Comparison of ENCODE assay signal across 8 cellular contexts in genomic region chr1:117895482-117896114, GRCh38. TPM values are rescaled to one million over a fixed set of nuclear protein-coding genes. Genes with fewer than 3 reads are reported as not detected.
DNase-seq lines count a peak whose midpoint lies in the region; ATAC-seq and TF ChIP-seq lines count a peak whose summit lies in the region.

No MANE protein-coding gene starts in this region.

- H3K4me1 ChIP-seq in cardiac muscle cell (ENCODE audit: low read depth) = peaks cover 9% of the 10 kb centered on the region
- peaks cover 12% of the 10 kb centered on the region for H3K4me1 ChIP-seq in adipocyte (ENCODE audit: control insufficient read depth, insufficient read depth, low read length)
- H3K4me1 ChIP-seq in right cardiac atrium (ENCODE audit: control insufficient read depth, insufficient read depth, low read length) = peaks cover 2% of the 10 kb centered on the region

- H3K9me2 ChIP-seq in SU-DHL-6 (replicated peaks; ENCODE audit: insufficient read depth, low read length) = no peaks in the 10 kb centered on the region

- H3K27ac ChIP-seq in cardiac muscle cell (no peak overlapping the region), SU-DHL-6 (ENCODE audit: low read depth, low read length) (no peak overlapping the region), right cardiac atrium (ENCODE audit: low read length) (no peak overlapping the region)

- 19% methylated on average over 4 of the region's 4 CpGs for WGBS in right cardiac atrium

- no peaks in the 10 kb centered on the region for H4K20me1 ChIP-seq in SU-DHL-6 (ENCODE audit: low read depth, low read length)

- H3K4me3 ChIP-seq in cardiac muscle cell = no peak overlapping the region
- H3K4me3 ChIP-seq in SU-DHL-6 (ENCODE audit: insufficient read depth, low read length, poor library complexity, severe bottlenecking) = no peak overlapping the region
- H3K4me3 ChIP-seq in adipocyte (ENCODE audit: low read length) = no peak overlapping the region
- no peak overlapping the region for H3K4me3 ChIP-seq in right cardiac atrium (ENCODE audit: low read length)
- H3K4me3 ChIP-seq in skeletal muscle cell (ENCODE audit: low read depth, low read length) = no peak overlapping the region

- TF ChIP-seq CTCF in cardiac muscle cell (IDR thresholded peaks at IDR 0.05; ENCODE audit: low read depth, low read length) = peak; percentile 73
- TF ChIP-seq CTCF in SU-DHL-6 (IDR thresholded peaks at IDR 0.05; ENCODE audit: insufficient read depth, low read length, poor library complexity, severe bottlenecking) = peak; percentile 54

- H3K9me3 ChIP-seq in cardiac muscle cell (ENCODE audit: low read depth) = no peaks in the 10 kb centered on the region
- H3K9me3 ChIP-seq in SU-DHL-6 (ENCODE audit: insufficient read depth, low read length) = no peaks in the 10 kb centered on the region
- no peaks in the 10 kb centered on the region for H3K9me3 ChIP-seq in adipocyte (ENCODE audit: control insufficient read depth, low read length)
- no peaks in the 10 kb centered on the region for H3K9me3 ChIP-seq in right cardiac atrium (ENCODE audit: control insufficient read depth, low read length)

- H3K27me3 ChIP-seq in cardiac muscle cell = no peaks in the 10 kb centered on the region
- H3K27me3 ChIP-seq in SU-DHL-6 (ENCODE audit: low read length) = no peaks in the 10 kb centered on the region
- no peaks in the 10 kb centered on the region for H3K27me3 ChIP-seq in adipocyte (replicated peaks; ENCODE audit: control insufficient read depth, insufficient read depth, low read length)
- no peaks in the 10 kb centered on the region for H3K27me3 ChIP-seq in right cardiac atrium (ENCODE audit: control insufficient read depth, insufficient read depth)

- H2AFZ ChIP-seq in SU-DHL-6 (ENCODE audit: low read depth, low read length, severe bottlenecking) = no peak overlapping the region

- ATAC-seq in left ventricle myocardium superior = no peak
- peak; percentile 73 for ATAC-seq in HG02763 (IDR thresholded peaks at IDR 0.05; ENCODE audit: unreplicated experiment)
- peak in 1 of 2 donors; percentile 23 for ATAC-seq in right cardiac atrium

- no peaks in the 10 kb centered on the region for H3F3A ChIP-seq in SU-DHL-6 (ENCODE audit: insufficient read depth)

- no peaks in the 10 kb centered on the region for H3K79me2 ChIP-seq in SU-DHL-6 (ENCODE audit: insufficient read depth, low read length)

- H3K36me3 ChIP-seq in cardiac muscle cell (peaks cover 30% of the 10 kb centered on the region), SU-DHL-6 (ENCODE audit: low read length) (peaks cover 13% of the 10 kb centered on the region; the same call in 1 of the 2 replicates), adipocyte (ENCODE audit: control insufficient read depth, insufficient read depth, low read length, severe bottlenecking) (peaks cover 49% of the 10 kb centered on the region)

- intact Hi-C loops in left ventricle myocardium superior (cut with micrococcal nuclease) = loop anchor here (10.0 kb wide), 2 partner anchors 141 to 361 kb away; no protein-coding TSS in a partner anchor
- intact Hi-C loops in right cardiac atrium (cut with DNase I) = loop anchor here in 2 of 4 donors (10.0 kb wide), 1 partner anchor 381 kb away; no protein-coding TSS in a partner anchor

- H3K9ac ChIP-seq in SU-DHL-6 (ENCODE audit: low read length) (no peak overlapping the region), adipocyte (ENCODE audit: low read length) (no peak overlapping the region)

- no peak overlapping the region for H3K4me2 ChIP-seq in SU-DHL-6 (ENCODE audit: low read depth, low read length, poor library complexity, severe bottlenecking)

- DNase-seq in cardiac muscle cell (ENCODE audit: low read depth in 1 of 2, low spot score in 1 of 2) (peak; percentile 83 to 90), left ventricle myocardium superior (no peak), NCI-H128 (lab: John Stamatoyannopoulos, UW; ENCODE audit: unreplicated experiment) (peak; percentile 52), adipocyte (ENCODE audit: low read depth) (peak; percentile 95), right cardiac atrium (peak in 2 of 3 donors; percentile 46 to 57), skeletal muscle cell (ENCODE audit: low read depth) (peak; percentile 57)

RNA-seq across cellular contexts. Expression of gene GDAP2, which starts 33.8 kb away (rescaled TPM):
- 5.7 and 16.5 TPM in 2 replicates for total RNA-seq in cardiac muscle cell
- 9.1 and 12.5 TPM in 2 replicates for polyA plus RNA-seq in cardiac muscle cell
- 13.7 TPM for total RNA-seq in left ventricle myocardium superior
- 10 to 100 TPM; 14.8 to 18.3 (median 16.3) TPM for total RNA-seq in right cardiac atrium
- 3.2 TPM for polyA plus RNA-seq in right cardiac atrium

RNA-seq across cellular contexts. Expression of gene WDR3, which starts 33.9 kb away (rescaled TPM):
- total RNA-seq in cardiac muscle cell (20.9 and 31.5 TPM in 2 replicates), left ventricle myocardium superior (12.0 TPM), right cardiac atrium (10 to 100 TPM; 12.4 to 15.5 (median 13.6) TPM)
- polyA plus RNA-seq in cardiac muscle cell (20.8 and 23.3 TPM in 2 replicates), right cardiac atrium (2.9 TPM)
